ENCODE assay signal across 18 cellular contexts in genomic region chr11:128789497-128790080, GRCh38.
A peak's percentile ranks its signal among the peaks of the same experiment; 100 is the strongest.
DNase-seq lines count a peak whose midpoint lies in the region; ATAC-seq, FAIRE-seq and TF ChIP-seq lines count a peak whose summit lies in the region.
"Had no signal": no experiment of that assay in that cellular context is flagged by ENCODE, and none has a peak within 500 bp of the region (broad histone marks: within the 10 kb centered on the region; RNA-seq: fewer than 3 reads in every experiment).

No MANE protein-coding gene starts in this region.

- dilution Hi-C loops in IMR-90 (cut with HindIII; ENCODE audit: low sequenced_read_pairs, unreplicated experiment) = no loop called here

- H4K8ac ChIP-seq in IMR-90 (ENCODE audit: low read depth in 2 of 2, low read length in 2 of 2) = peak overlapping the region in 1 of 2 experiments; percentile 59; a peak in 1 of 4 replicates

- no peak overlapping the region for H3K27ac ChIP-seq in IMR-90 (ENCODE audit: insufficient read depth, low read length)
- no peak overlapping the region for H3K27ac ChIP-seq in small intestine (ENCODE audit: low read depth in 1 of 2, low read length in 1 of 2)
- H3K27ac ChIP-seq: prostate gland, stomach, uterus had no signal

- no peak overlapping the region for H4K91ac ChIP-seq in IMR-90 (ENCODE audit: insufficient read depth, low read depth, low read length)

- TF ChIP-seq CTCF in IMR-90 (conservative IDR thresholded peaks at IDR 0.05; ENCODE audit: low read depth, low read length) (no peak), glutamatergic neuron (IDR thresholded peaks at IDR 0.05; ENCODE audit: partially characterized antibody, unreplicated experiment) (no peak)

- H3K18ac ChIP-seq in IMR-90 (ENCODE audit: low read depth, low read length) = no peak overlapping the region

- H3K27ac Mint-ChIP-seq in glutamatergic neuron (ENCODE audit: unreplicated experiment) = peak overlapping the region; percentile 71
- H3K27ac Mint-ChIP-seq: activated CD4-positive, alpha-beta memory T cell treated with anti-CD3 and anti-CD28 coated beads, Interleukin-2, amount 10 ng/mL, durations not matched to agents 7 days and 5 days; activated T-cell treated with anti-CD3 and anti-CD28 coated beads, Interleukin-2, amount 50 U/mL, for 72 hours; endodermal cell had no signal

- no peaks in the 10 kb centered on the region for H4K20me1 ChIP-seq in IMR-90 (ENCODE audit: insufficient read depth, low read length)

- H3K9me3 Mint-ChIP-seq in glutamatergic neuron (ENCODE audit: unreplicated experiment) = no peaks in the 10 kb centered on the region
- H3K9me3 Mint-ChIP-seq: activated CD4-positive, alpha-beta memory T cell treated with anti-CD3 and anti-CD28 coated beads, Interleukin-2, amount 10 ng/mL, durations not matched to agents 7 days and 5 days; activated T-cell treated with anti-CD3 and anti-CD28 coated beads, Interleukin-2, amount 50 U/mL, for 72 hours; endodermal cell had no signal

- H3K56ac ChIP-seq in IMR-90 (ENCODE audit: extremely low read depth, insufficient read depth, low read length) = no peak overlapping the region

- intact Hi-C loops in IMR-90 (cut with micrococcal nuclease) = no loop called here

- H3K4me1 Mint-ChIP-seq in glutamatergic neuron (ENCODE audit: low read depth, unreplicated experiment) = peaks cover 8% of the 10 kb centered on the region

- TF ChIP-seq RAD21 in IMR-90 (IDR thresholded peaks at IDR 0.05; ENCODE audit: low read length) = no peak

- H3K36me3 ChIP-seq in IMR-90 (ENCODE audit: control insufficient read depth, insufficient read depth, low read length) (peaks cover 2% of the 10 kb centered on the region), neuron (ENCODE audit: insufficient read depth, low read length) (no peaks in the 10 kb centered on the region), small intestine (ENCODE audit: control insufficient read depth in 2 of 2, insufficient read depth in 2 of 2, low read length in 2 of 2) (no peaks in the 10 kb centered on the region)
- H3K36me3 ChIP-seq: prostate gland, uterus had no signal

- H3K4me3 Mint-ChIP-seq in glutamatergic neuron (ENCODE audit: unreplicated experiment) = no peak overlapping the region
- H3K4me3 Mint-ChIP-seq: activated CD4-positive, alpha-beta memory T cell treated with anti-CD3 and anti-CD28 coated beads, Interleukin-2, amount 10 ng/mL, durations not matched to agents 7 days and 5 days; activated T-cell treated with anti-CD3 and anti-CD28 coated beads, Interleukin-2, amount 50 U/mL, for 72 hours; endodermal cell had no signal

- no peak overlapping the region for H2BK20ac ChIP-seq in IMR-90 (ENCODE audit: low read depth, low read length)

- no peak overlapping the region for H4K5ac ChIP-seq in IMR-90 (ENCODE audit: low read depth, low read length)

- no peaks in the 10 kb centered on the region; a peak in 1 of 4 replicates for H3K79me1 ChIP-seq in IMR-90 (ENCODE audit: low read depth in 1 of 2, low read length in 2 of 2)

- in situ Hi-C loops in IMR-90 (cut with MboI; ENCODE audit: low sequenced_read_pairs) = no loop called here

- no peak for TF ChIP-seq POLR2A in IMR-90 (IDR thresholded peaks at IDR 0.05; ENCODE audit: low read depth, low read length)

- no peak overlapping the region for H3K23ac ChIP-seq in IMR-90 (ENCODE audit: low read depth, low read length)

- H2AFZ ChIP-seq in IMR-90 (replicated peaks; ENCODE audit: low read length, poor library complexity) (no peak overlapping the region), neuron (ENCODE audit: low read depth, low read length) (peak overlapping the region; percentile 33)

- no peaks in the 10 kb centered on the region for H3K27me3 ChIP-seq in IMR-90 (ENCODE audit: control insufficient read depth, insufficient read depth, low read length)
- H3K27me3 ChIP-seq in neuron (ENCODE audit: insufficient read depth, low read length) = no peaks in the 10 kb centered on the region
- H3K27me3 ChIP-seq in small intestine (ENCODE audit: control insufficient read depth in 2 of 2, insufficient read depth in 2 of 2, low read length in 2 of 2) = no peaks in the 10 kb centered on the region
- H3K27me3 ChIP-seq: stomach, uterus had no signal

- peaks cover 2% of the 10 kb centered on the region for H3K27me3 Mint-ChIP-seq in glutamatergic neuron (ENCODE audit: unreplicated experiment)
- H3K27me3 Mint-ChIP-seq: activated CD4-positive, alpha-beta memory T cell treated with anti-CD3 and anti-CD28 coated beads, Interleukin-2, amount 10 ng/mL, durations not matched to agents 7 days and 5 days had no signal

- H3K9me3 ChIP-seq in IMR-90 (ENCODE audit: control insufficient read depth, insufficient read depth, low read length) (no peaks in the 10 kb centered on the region), neuron (ENCODE audit: low read length) (no peaks in the 10 kb centered on the region), small intestine (ENCODE audit: control insufficient read depth, low read depth) (no peaks in the 10 kb centered on the region)
- H3K9me3 ChIP-seq: mucosa of descending colon, prostate gland, stomach, uterus had no signal

- H3K9me1 ChIP-seq in IMR-90 (ENCODE audit: insufficient read depth, low read length) = no peaks in the 10 kb centered on the region; the same call in 1 of the 2 replicates

- POLR2A ChIA-PET in IMR-90 (lab: Charles Lee; ENCODE audit: unreplicated experiment) = no interaction called here

- CTCF ChIA-PET in IMR-90 (lab: Yijun Ruan, JAX) = interaction anchor here (0.7 kb wide), 1 partner anchor 1343 kb away, joined by 3 read pairs; no protein-coding TSS in a partner anchor

- H2BK15ac ChIP-seq in IMR-90 (ENCODE audit: low read depth, low read length) = no peak overlapping the region

- no peaks in the 10 kb centered on the region for H3K36me3 Mint-ChIP-seq in glutamatergic neuron (ENCODE audit: unreplicated experiment)

- H2AK5ac ChIP-seq in IMR-90 (ENCODE audit: low read depth, low read length) = peak overlapping the region; percentile 8; the same call in 1 of the 2 replicates

- WGBS in IMR-90 (ENCODE audit: extremely low coverage in 2 of 2, insufficient read length in 1 of 2), 2 experiments = 95% methylated on average over 6 of the region's 15 CpGs; no CpG with 5 or more reads in 1 of the 2 experiments
- WGBS in small intestine, 3 donors = 82 to 91% (median 90%) methylated on average over 15 of the region's 15 CpGs

- no peak overlapping the region for H2AK9ac ChIP-seq in IMR-90 (replicated peaks; ENCODE audit: low read depth, low read length, poor library complexity)

- H3K9ac ChIP-seq in IMR-90 (ENCODE audit: low read depth, low read length) = no peak overlapping the region

- no peak overlapping the region for H3K4ac ChIP-seq in IMR-90 (ENCODE audit: low read depth, low read length)

- 0 out of 2 replicates have a peak overlapping the region, but pooled peaks have one; percentile 20 for H3K14ac ChIP-seq in IMR-90 (replicated peaks; ENCODE audit: low read depth, low read length)

- H2BK5ac ChIP-seq in IMR-90 (ENCODE audit: low read depth, low read length, poor library complexity, severe bottlenecking) = no peak overlapping the region

- peaks cover 7% of the 10 kb centered on the region for H3K4me1 ChIP-seq in IMR-90 (ENCODE audit: control insufficient read depth, insufficient read depth, low read length)
- H3K4me1 ChIP-seq in neuron (ENCODE audit: insufficient read depth, low read length) = peaks cover 11% of the 10 kb centered on the region
- no peaks in the 10 kb centered on the region for H3K4me1 ChIP-seq in small intestine (ENCODE audit: control insufficient read depth in 2 of 2, insufficient read depth in 1 of 2, low read depth in 1 of 2, low read length in 1 of 2)
- H3K4me1 ChIP-seq: prostate gland, stomach, uterus had no signal

- DNase-seq in Ammon's horn (ENCODE audit: low spot score) (peak; percentile 17), IMR-90 (peak; percentile 8), glutamatergic neuron (no peak), small intestine (no peak), dedifferentiated amniotic fluid mesenchymal stem cell (ENCODE audit: extremely low spot score) (no peak)
- DNase-seq: activated CD4-positive, alpha-beta memory T cell treated with anti-CD3 and anti-CD28 coated beads, Interleukin-2, amount 10 ng/mL, durations not matched to agents 7 days and 5 days; activated T-cell treated with anti-CD3 and anti-CD28 coated beads, Interleukin-2, amount 50 U/mL, for 72 hours; endodermal cell; mucosa of descending colon; NCI-H187 treated with DMSO at 0.1 percent for 48 hours; NCI-H524; stomach; T-helper 1 cell; uterus had no signal

- BruUV-seq in IMR-90 (replicated peaks; lab: Mats Ljungman, UMichigan) = no TSS peak

- no peak overlapping the region for H2BK120ac ChIP-seq in IMR-90 (ENCODE audit: low read depth, low read length)

- H3K4me2 ChIP-seq in IMR-90 (ENCODE audit: low read depth, low read length) = peak overlapping the region; percentile 52; the same call in 1 of the 2 replicates

- no peak for FAIRE-seq in small intestine (lab: Jason Lieb, UNC)

- ATAC-seq in IMR-90 (ENCODE audit: low read depth) (no peak), GM18907 (IDR thresholded peaks at IDR 0.05; ENCODE audit: unreplicated experiment) (no peak)
- ATAC-seq in activated CD4-positive, CD25-positive, alpha-beta regulatory T cell treated with anti-CD3 and anti-CD28 coated beads, Interleukin-2, amount 50 U/mL, for 24 hours = no peak
- ATAC-seq: activated T-cell treated with anti-CD3 and anti-CD28 coated beads, Interleukin-2, amount 50 U/mL, for 72 hours; mucosa of descending colon had no signal

- H3K4me3 ChIP-seq in IMR-90 (ENCODE audit: insufficient read depth, low read depth, low read length) = no peak overlapping the region
- no peak overlapping the region for H3K4me3 ChIP-seq in neuron (ENCODE audit: low read length)
- H3K4me3 ChIP-seq in small intestine (ENCODE audit: low read depth in 1 of 2, low read length in 2 of 2) = no peak overlapping the region
- H3K4me3 ChIP-seq: mucosa of descending colon, prostate gland, stomach, uterus had no signal

TF ChIP-seq in IMR-90, 13 proteins besides CTCF, POLR2A, EP300 and RAD21:
- no peak for TF ChIP-seq SMC3 (IDR thresholded peaks at IDR 0.05; ENCODE audit: low read depth, low read length)

Comparison
In these comparisons a context has a peak if more than half of its experiments do, and no peak if none do; other contexts are left out.
1. DNase-seq: peak in Ammon's horn (single experiment) and IMR-90 (single experiment); none in glutamatergic neuron (single experiment), small intestine (single experiment) and dedifferentiated amniotic fluid mesenchymal stem cell (single experiment).